ENCODE assay signal across 19 cellular contexts in the genomic region with DNA sequence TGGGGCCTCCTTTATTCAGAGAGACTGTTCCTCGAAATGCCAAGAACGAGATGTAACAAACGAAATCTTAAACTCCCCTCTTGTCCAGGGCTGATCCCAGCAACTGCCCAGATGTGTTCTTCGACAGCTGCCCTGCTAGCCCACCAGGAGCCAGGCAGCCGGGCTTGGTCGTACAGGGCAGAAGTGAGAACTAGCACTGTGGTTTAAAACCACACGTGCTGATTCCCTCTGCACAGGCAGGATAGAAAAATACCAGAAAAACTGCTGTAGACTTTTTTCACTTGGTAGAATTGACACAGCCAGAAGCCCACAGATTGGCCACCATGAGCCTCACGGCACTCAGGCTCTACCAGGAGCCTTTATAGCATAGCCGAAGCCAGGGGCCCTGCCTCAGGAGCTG. TPM values are rescaled to one million over a fixed set of nuclear protein-coding genes. Genes with fewer than 3 reads are reported as not detected.
A peak's percentile ranks its signal among the peaks of the same experiment; 100 is the strongest.
DNase-seq lines count a peak whose midpoint lies in the region; ATAC-seq and TF ChIP-seq lines count a peak whose summit lies in the region.
"Had no signal": no experiment of that assay in that cellular context is flagged by ENCODE, and none has a peak within 500 bp of the region (broad histone marks: within the 10 kb centered on the region; RNA-seq: fewer than 3 reads in every experiment).

No MANE protein-coding gene starts in this region.

- peaks cover 26% of the 10 kb centered on the region for H3K4me1 Mint-ChIP-seq in activated naive CD8-positive, alpha-beta T cell treated with anti-CD3 and anti-CD28 coated beads, Interleukin-2, amount 10 ng/mL, durations not matched to agents 7 days and 5 days
- peaks cover 16% of the 10 kb centered on the region for H3K4me1 Mint-ChIP-seq in activated naive CD8-positive, alpha-beta T cell treated with anti-CD3 and anti-CD28 coated beads for 36 hours
- H3K4me1 Mint-ChIP-seq in IgD-negative memory B cell = peaks cover 9 to 55% (median 22%) of the 10 kb centered on the region in 3 donors

- peaks cover 64% of the 10 kb centered on the region for H3K4me1 ChIP-seq in effector memory CD4-positive, alpha-beta T cell (ENCODE audit: control insufficient read depth, insufficient read depth, low read length, poor library complexity, severe bottlenecking)
- H3K4me1 ChIP-seq in spleen = peaks cover 22 to 78% (median 63%) of the 10 kb centered on the region in 6 donors
- H3K4me1 ChIP-seq: foreskin keratinocyte had no signal

- H3K27ac Mint-ChIP-seq in activated naive CD8-positive, alpha-beta T cell treated with anti-CD3 and anti-CD28 coated beads, Interleukin-2, amount 10 ng/mL, durations not matched to agents 7 days and 5 days = peak overlapping the region; percentile 64
- H3K27ac Mint-ChIP-seq in activated naive CD8-positive, alpha-beta T cell treated with anti-CD3 and anti-CD28 coated beads for 36 hours = no peak overlapping the region
- H3K27ac Mint-ChIP-seq in IgD-negative memory B cell = peak overlapping the region in 2 of 3 donors; percentile 19 to 52
- H3K27ac Mint-ChIP-seq: WTC11 had no signal

- H3K27ac ChIP-seq in effector memory CD4-positive, alpha-beta T cell (ENCODE audit: insufficient read depth, low read length, poor library complexity, severe bottlenecking) = peak overlapping the region; percentile 33
- peak overlapping the region in 6 of 8 donors; percentile 26 to 67 (median 56) for H3K27ac ChIP-seq in spleen
- H3K27ac ChIP-seq: cardiac muscle cell, foreskin keratinocyte, thoracic aorta had no signal

- no peaks in the 10 kb centered on the region for H3K27me3 Mint-ChIP-seq in activated naive CD8-positive, alpha-beta T cell treated with anti-CD3 and anti-CD28 coated beads, Interleukin-2, amount 10 ng/mL, durations not matched to agents 7 days and 5 days
- H3K27me3 Mint-ChIP-seq in activated naive CD8-positive, alpha-beta T cell treated with anti-CD3 and anti-CD28 coated beads for 36 hours = no peaks in the 10 kb centered on the region
- no peaks in the 10 kb centered on the region for H3K27me3 Mint-ChIP-seq in IgD-negative memory B cell

- intact Hi-C loops in spleen (cut with DNase I; ENCODE audit: low total_unique reads) = loop anchor here (10.0 kb wide), 1 partner anchor 62 kb away; a partner anchor contains a TSS

- H3K27me3 ChIP-seq in effector memory CD4-positive, alpha-beta T cell (replicated peaks; ENCODE audit: control insufficient read depth, insufficient read depth, low read length, poor library complexity, severe bottlenecking) = no peaks in the 10 kb centered on the region
- no peaks in the 10 kb centered on the region for H3K27me3 ChIP-seq in spleen (replicated peaks in 1 of 7)
- H3K27me3 ChIP-seq: cardiac muscle cell, dorsolateral prefrontal cortex, foreskin keratinocyte had no signal

- no peak overlapping the region for H3K4me3 Mint-ChIP-seq in activated naive CD8-positive, alpha-beta T cell treated with anti-CD3 and anti-CD28 coated beads, Interleukin-2, amount 10 ng/mL, durations not matched to agents 7 days and 5 days
- H3K4me3 Mint-ChIP-seq in activated naive CD8-positive, alpha-beta T cell treated with anti-CD3 and anti-CD28 coated beads for 36 hours = no peak overlapping the region
- H3K4me3 Mint-ChIP-seq in IgD-negative memory B cell = no peak overlapping the region
- H3K4me3 Mint-ChIP-seq: WTC11 had no signal

- no peak for TF ChIP-seq POLR2A in spleen (IDR thresholded peaks at IDR 0.05)

- H3K36me3 ChIP-seq in effector memory CD4-positive, alpha-beta T cell (ENCODE audit: control insufficient read depth, insufficient read depth, low read length) = peaks cover 21% of the 10 kb centered on the region
- H3K36me3 ChIP-seq in spleen = peaks cover 0 to 99% (median 84%) of the 10 kb centered on the region in 6 donors

- no peak for ATAC-seq in activated naive CD8-positive, alpha-beta T cell treated with anti-CD3 and anti-CD28 coated beads, Interleukin-2, amount 10 ng/mL, durations not matched to agents 7 days and 5 days (ENCODE audit: low read depth)
- ATAC-seq in GM19351 (IDR thresholded peaks at IDR 0.05; ENCODE audit: unreplicated experiment) (no peak), GM18498 (IDR thresholded peaks at IDR 0.05; ENCODE audit: unreplicated experiment) (no peak)
- ATAC-seq: foreskin keratinocyte had no signal

- WGBS in spleen, 5 donors = 75 to 79% (median 77%) methylated on average over 7 to 9 of the region's 9 CpGs

- H3K9me3 Mint-ChIP-seq in activated naive CD8-positive, alpha-beta T cell treated with anti-CD3 and anti-CD28 coated beads, Interleukin-2, amount 10 ng/mL, durations not matched to agents 7 days and 5 days = no peaks in the 10 kb centered on the region
- H3K9me3 Mint-ChIP-seq in activated naive CD8-positive, alpha-beta T cell treated with anti-CD3 and anti-CD28 coated beads for 36 hours = no peaks in the 10 kb centered on the region
- H3K9me3 Mint-ChIP-seq in IgD-negative memory B cell = no peaks in the 10 kb centered on the region
- H3K9me3 Mint-ChIP-seq: WTC11 had no signal

- no peak for TF ChIP-seq CTCF in spleen (IDR thresholded peaks at IDR 0.05 in 8 of 11, conservative IDR thresholded peaks at IDR 0.05 in 3 of 11)

- H3K36me3 Mint-ChIP-seq in activated naive CD8-positive, alpha-beta T cell treated with anti-CD3 and anti-CD28 coated beads, Interleukin-2, amount 10 ng/mL, durations not matched to agents 7 days and 5 days = peaks cover 20% of the 10 kb centered on the region
- H3K36me3 Mint-ChIP-seq in activated naive CD8-positive, alpha-beta T cell treated with anti-CD3 and anti-CD28 coated beads for 36 hours = peaks cover 15% of the 10 kb centered on the region
- peaks cover 8% of the 10 kb centered on the region for H3K36me3 Mint-ChIP-seq in IgD-negative memory B cell

- no peak overlapping the region for H3K4me3 ChIP-seq in effector memory CD4-positive, alpha-beta T cell (ENCODE audit: insufficient read depth, low read depth, low read length, poor library complexity, severe bottlenecking)
- no peak overlapping the region for H3K4me3 ChIP-seq in spleen
- H3K4me3 ChIP-seq: cardiac muscle cell, dorsolateral prefrontal cortex, thoracic aorta had no signal

- H3K9me3 ChIP-seq in effector memory CD4-positive, alpha-beta T cell (ENCODE audit: control insufficient read depth, low read length) = no peaks in the 10 kb centered on the region
- H3K9me3 ChIP-seq in spleen = no peaks in the 10 kb centered on the region
- H3K9me3 ChIP-seq: thoracic aorta had no signal

- no peak for DNase-seq in activated naive CD8-positive, alpha-beta T cell treated with anti-CD3 and anti-CD28 coated beads, Interleukin-2, amount 10 ng/mL, durations not matched to agents 7 days and 5 days
- DNase-seq in activated naive CD8-positive, alpha-beta T cell treated with anti-CD3 and anti-CD28 coated beads for 36 hours = no peak
- DNase-seq in effector memory CD4-positive, alpha-beta T cell = no peak
- DNase-seq in spleen (no peak), cerebellar cortex (ENCODE audit: low spot score) (no peak)
- DNase-seq: DMS79 treated with DMSO at 0.1 percent for 48 hours; dorsolateral prefrontal cortex; erythroblast; foreskin keratinocyte; NCI-H1694 treated with DMSO at 0.1 percent for 48 hours; SHP77 treated with DMSO at 0.1 percent for 48 hours; stimulated activated CD4-positive, alpha-beta T cell treated with anti-CD3 and anti-CD28 coated beads, Interleukin-15, amount 100 ng/mL, for 24 hours had no signal

- POLR2A ChIA-PET in activated naive CD8-positive, alpha-beta T cell treated with anti-CD3 and anti-CD28 coated beads, Interleukin-2, amount 10 ng/mL, durations not matched to agents 7 days and 5 days (lab: Charles Lee) = interaction anchor here (1.2 kb wide), 1 partner anchor 15 kb away, joined by 3 read pairs; no protein-coding TSS in a partner anchor

RNA-seq across cellular contexts. Expression of a gene that starts 33.1 kb away (rescaled TPM):
- total RNA-seq in activated naive CD8-positive, alpha-beta T cell treated with anti-CD3 and anti-CD28 coated beads, Interleukin-2, amount 10 ng/mL, durations not matched to agents 7 days and 5 days = 1 to 10 TPM; 5.5 to 6.3 TPM
- 10 to 100 TPM; 19.4 to 19.5 TPM for total RNA-seq in activated naive CD8-positive, alpha-beta T cell treated with anti-CD3 and anti-CD28 coated beads for 36 hours
- polyA plus RNA-seq in IgD-negative memory B cell (5.8 TPM), spleen (1 to 10 TPM; 2.2 to 3.9 (median 3.0) TPM)
- total RNA-seq in spleen = 1 to 10 TPM; 1.4 to 5.6 (median 3.7) TPM
- total RNA-seq: OCI-LY7 had no signal
